ENCODE assay signal across 23 cellular contexts in genomic region chr14:87286191-87286590, GRCh38.
"Had no signal": no experiment of that assay in that cellular context is flagged by ENCODE, and none has a peak within 500 bp of the region (broad histone marks: within the 10 kb centered on the region; RNA-seq: fewer than 3 reads in every experiment).

No MANE protein-coding gene starts in this region.

- H3K36me3 ChIP-seq: left ventricle myocardium inferior, ovary, right atrium auricular region, right lobe of liver, tibial nerve, upper lobe of left lung, vagina had no signal

- H3K9me3 ChIP-seq: ovary, right atrium auricular region, right lobe of liver, tibial nerve, upper lobe of left lung, vagina had no signal

- H3K4me3 ChIP-seq: left ventricle myocardium inferior, lung, mucosa of descending colon, ovary, right atrium auricular region, right lobe of liver, smooth muscle cell, tibial nerve, upper lobe of left lung, vagina had no signal

- DNase-seq: hippocampal formation; kidney; left ventricle myocardium inferior; midbrain; mucosa of descending colon; naive thymus-derived CD4-positive, alpha-beta T cell; ovary; right lobe of liver; stimulated activated CD4-positive, alpha-beta T cell treated with anti-CD3 and anti-CD28 coated beads, Interleukin-1b, Interleukin-23, amount 100 ng/mL, for 48 hours; stimulated activated CD4-positive, alpha-beta T cell treated with anti-CD3 and anti-CD28 coated beads, Interleukin-2, amount 100 ng/mL, for 48 hours; stimulated activated CD4-positive, alpha-beta T cell treated with anti-CD3 and anti-CD28 coated beads, Interleukin-4, amount 100 ng/mL, for 4 hours; stimulated activated CD8-positive, alpha-beta memory T cell treated with anti-CD3 and anti-CD28 coated beads, Interleukin-4, amount 100 ng/mL, for 48 hours; stimulated activated naive CD4-positive, alpha-beta T cell treated with Interleukin-2 at 50 U/mL for 16 hours; stimulated activated naive CD8-positive, alpha-beta T cell treated with anti-CD3 and anti-CD28 coated beads, Interleukin-15, amount 100 ng/mL, for 72 hours; substantia nigra; upper lobe of left lung had no signal

- H3K4me1 ChIP-seq: left ventricle myocardium inferior, right atrium auricular region, right lobe of liver, tibial nerve, upper lobe of left lung, vagina had no signal

- ATAC-seq: mucosa of descending colon; naive thymus-derived CD4-positive, alpha-beta T cell; natural killer cell treated with Interleukin-12 subunit alpha and Interleukin-12 subunit beta and Interleukin-15 and Interleukin-18, amount 100 ng/mL, for 72 hours; right lobe of liver; stimulated activated memory B cell treated with anti-CD40 and anti-IgM and Interleukin-4, amounts not matched to agents 10 μg/mL and 1 μg/mL and 100 μg/mL, for 72 hours; stimulated activated naive CD8-positive, alpha-beta T cell treated with anti-CD3 and anti-CD28 coated beads, Interleukin-15, amount 100 ng/mL, for 72 hours had no signal

- H3K27me3 ChIP-seq: ovary, right atrium auricular region, right lobe of liver, tibial nerve, upper lobe of left lung, vagina had no signal

- H3K4me2 ChIP-seq: smooth muscle cell had no signal

- H3K27ac ChIP-seq: left ventricle myocardium inferior, ovary, right atrium auricular region, right lobe of liver, tibial nerve, upper lobe of left lung, vagina had no signal
